ENCODE assay signal across 8 cellular contexts in the genomic region with DNA sequence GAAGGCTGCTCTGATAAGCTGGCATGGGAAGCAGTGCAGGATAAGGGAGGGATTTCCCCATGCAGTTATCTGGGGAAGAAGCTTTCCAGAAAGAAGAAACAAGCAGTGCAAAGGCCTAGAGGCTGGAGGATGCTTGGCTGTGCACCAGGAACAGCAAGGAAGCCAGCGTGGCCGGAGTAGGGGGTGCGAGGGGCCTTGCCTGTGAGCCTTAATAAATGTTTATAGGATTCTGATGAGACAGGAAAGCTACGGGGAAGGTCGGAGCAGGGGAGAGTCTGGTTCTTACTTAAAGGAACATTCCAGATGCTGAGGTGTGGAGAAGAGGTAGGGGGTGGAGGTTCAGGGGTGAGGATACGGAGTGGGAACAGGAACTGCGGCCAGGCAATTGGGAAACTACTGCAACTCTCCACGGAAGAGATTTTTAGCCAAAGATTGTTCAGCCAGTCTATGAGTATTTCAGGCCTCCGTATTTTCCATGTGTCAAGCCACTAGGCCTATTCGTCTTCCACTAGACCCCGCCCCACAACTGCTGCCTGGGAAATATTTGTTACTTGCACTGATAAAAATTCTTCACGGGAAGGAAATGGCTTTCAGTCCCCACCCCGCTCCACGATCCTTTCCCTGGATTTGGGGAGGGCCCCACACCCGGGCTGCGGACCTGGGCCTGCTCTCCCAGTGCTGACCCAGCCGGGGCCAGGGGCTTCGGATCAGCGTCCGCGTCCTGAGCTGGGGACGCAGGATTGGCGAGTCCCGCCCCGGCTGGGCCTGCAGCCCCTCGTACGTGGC. TPM values are rescaled to one million over a fixed set of nuclear protein-coding genes. Genes with fewer than 3 reads are reported as not detected.
A peak's percentile ranks its signal among the peaks of the same experiment; 100 is the strongest.
DNase-seq lines count a peak whose midpoint lies in the region; ATAC-seq and TF ChIP-seq lines count a peak whose summit lies in the region.

No MANE protein-coding gene starts in this region.

- H3K27ac ChIP-seq in PC-9 = peak overlapping the region; percentile 74

- DNase-seq in AML-193 (lab: John Stamatoyannopoulos, UW) (peak; percentile 14 to 20), PC-9 (peak; percentile 10 to 48), amniotic epithelial cell (ENCODE audit: low read depth) (peak; percentile 64), left ventricle myocardium superior (no peak), posterior vena cava (ENCODE audit: low spot score) (peak; percentile 86), OCI-M2 (lab: John Stamatoyannopoulos, UW; ENCODE audit: unreplicated experiment) (no peak)

- POLR2A ChIA-PET in PC-9 (lab: Charles Lee; ENCODE audit: unreplicated experiment) = interaction anchor here (0.6 to 0.7 kb wide), 5 partner anchors 9 to 1536 kb away, joined by 3 to 16 read pairs (median 6); no protein-coding TSS in a partner anchor

- CTCF ChIA-PET in PC-9 (lab: Charles Lee) = interaction anchor here (0.6 kb wide), 1 partner anchor 81 kb away, joined by 4 read pairs; no protein-coding TSS in a partner anchor

- no peaks in the 10 kb centered on the region; the same call in 1 of the 2 replicates for H4K20me1 ChIP-seq in PC-9 (ENCODE audit: insufficient read depth)

- intact Hi-C loops in PC-9 (cut with micrococcal nuclease; ENCODE audit: unreplicated experiment) = loop anchor here (2.0 to 5.0 kb wide), 2 partner anchors 41 to 76 kb away; a partner anchor contains a TSS
- intact Hi-C loops in left ventricle myocardium superior (cut with micrococcal nuclease) = no loop called here
- intact Hi-C loops in posterior vena cava (cut with DNase I) = no loop called here

- H2AFZ ChIP-seq in PC-9 = peak overlapping the region; percentile 97

- H3K4me1 ChIP-seq in PC-9 (replicated peaks; ENCODE audit: insufficient read depth) = peaks cover 21% of the 10 kb centered on the region

- peaks cover 21% of the 10 kb centered on the region for H3F3A ChIP-seq in PC-9 (ENCODE audit: insufficient read depth, low read depth)

- peaks cover 5% of the 10 kb centered on the region; the same call in 1 of the 2 replicates for H3K9me3 ChIP-seq in PC-9 (ENCODE audit: insufficient read depth, low read depth)

- TF ChIP-seq CTCF in PC-9 (conservative IDR thresholded peaks at IDR 0.05) = no peak

- peaks cover 54% of the 10 kb centered on the region for H3K79me2 ChIP-seq in PC-9 (ENCODE audit: low read depth)

- no peaks in the 10 kb centered on the region for H3K9me2 ChIP-seq in PC-9 (ENCODE audit: insufficient read depth)

- no peaks in the 10 kb centered on the region for H3K27me3 ChIP-seq in PC-9 (ENCODE audit: insufficient read depth, low read depth)

- peaks cover 10% of the 10 kb centered on the region for H3K36me3 ChIP-seq in PC-9 (ENCODE audit: low read depth)

- ATAC-seq in GM18858 (IDR thresholded peaks at IDR 0.05; ENCODE audit: unreplicated experiment) = peak; percentile 5
- ATAC-seq in HG03108 (IDR thresholded peaks at IDR 0.05; ENCODE audit: unreplicated experiment) = peak; percentile 3
- ATAC-seq in left ventricle myocardium superior = peak; percentile 62

- BruUV-seq in PC-9 (replicated peaks; lab: Mats Ljungman, UMichigan) = no TSS peak

- peak overlapping the region; percentile 95 for H3K4me3 ChIP-seq in PC-9

- peak overlapping the region; percentile 84 for H3K4me2 ChIP-seq in PC-9

RNA-seq across cellular contexts. Expression of a gene that starts 0.5 kb away (rescaled TPM):
- total RNA-seq in PC-9 (2021) (39.8 and 61.2 TPM in 2 replicates), left ventricle myocardium superior (18.2 TPM), posterior vena cava (10 to 100 TPM; 39.8 to 51.0 TPM)

RNA-seq across cellular contexts. Expression of a gene that starts 32.2 kb away (rescaled TPM):
- total RNA-seq in PC-9 (2021) (not detected in 2 replicates), left ventricle myocardium superior (not detected), posterior vena cava (not detected)

RNA-seq across cellular contexts. Expression of a gene that starts 40.0 kb away (rescaled TPM):
- total RNA-seq in PC-9 (2021) (46.5 and 53.2 TPM in 2 replicates), left ventricle myocardium superior (60.4 TPM), posterior vena cava (10 to 100 TPM; 31.7 to 33.3 TPM)

Comparison
In these comparisons a context has a peak if more than half of its experiments do, and no peak if none do; other contexts are left out.
1. DNase-seq: peak in AML-193 (2 of 2), PC-9 (2 of 2), amniotic epithelial cell (single experiment) and posterior vena cava (single experiment); none in left ventricle myocardium superior (single experiment) and OCI-M2 (single experiment).
2. ATAC-seq: peak in every context shown above with its lines; median percentile 62 in left ventricle myocardium superior; 5 in GM18858; 3 in HG03108.